Comparison of ENCODE assay signal across 9 cellular contexts in the genomic region with DNA sequence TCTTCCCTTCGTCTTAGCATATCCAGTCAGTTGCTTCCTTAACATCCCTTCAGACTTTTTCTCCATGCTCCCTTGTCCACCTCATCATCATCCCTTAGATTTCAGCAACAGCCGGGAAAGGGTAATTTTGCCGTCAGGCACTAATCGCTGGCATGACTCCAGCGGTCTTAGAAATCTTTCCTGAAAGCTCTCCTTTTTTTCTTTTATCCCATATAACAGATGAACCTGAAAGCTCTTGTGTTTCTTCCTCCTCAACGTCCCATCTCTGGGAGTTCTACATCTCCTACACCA. TPM values are rescaled to one million over a fixed set of nuclear protein-coding genes. Genes with fewer than 3 reads are reported as not detected.
A peak's percentile ranks its signal among the peaks of the same experiment; 100 is the strongest.
DNase-seq lines count a peak whose midpoint lies in the region; ATAC-seq and TF ChIP-seq lines count a peak whose summit lies in the region.
"Had no signal": no experiment of that assay in that cellular context is flagged by ENCODE, and none has a peak within 500 bp of the region (broad histone marks: within the 10 kb centered on the region; RNA-seq: fewer than 3 reads in every experiment).

No MANE protein-coding gene starts in this region.

- H3K27me3 Mint-ChIP-seq in T-cell: no peaks in the 10 kb centered on the region
- no peaks in the 10 kb centered on the region for H3K27me3 Mint-ChIP-seq in activated CD4-positive, alpha-beta memory T cell treated with anti-CD3 and anti-CD28 coated beads for 36 hours

- peaks cover 0 to 2% (median 2%) of the 10 kb centered on the region in 3 donors for H3K4me1 Mint-ChIP-seq in T-cell
- peaks cover 2% of the 10 kb centered on the region for H3K4me1 Mint-ChIP-seq in activated CD4-positive, alpha-beta memory T cell treated with anti-CD3 and anti-CD28 coated beads for 36 hours (ENCODE audit: low read depth)

- no peak for TF ChIP-seq CTCF in GM12865 (IDR thresholded peaks at IDR 0.05; ENCODE audit: insufficient read depth, low read depth, low read length, missing control alignments)
- TF ChIP-seq CTCF in PC-3 (conservative IDR thresholded peaks at IDR 0.05; ENCODE audit: low read depth, low read length): no peak
- no peak for TF ChIP-seq CTCF in GM10248 (IDR thresholded peaks at IDR 0.05; ENCODE audit: control extremely low read depth, extremely low read depth, low read depth, missing control alignments)

- peak overlapping the region; percentile 91 for H3K4me2 ChIP-seq in PC-3 (ENCODE audit: low read length)

- no TSS peak for BruUV-seq in PC-3 (replicated peaks; lab: Mats Ljungman, UMichigan)

- no peaks in the 10 kb centered on the region for H3K9me3 ChIP-seq in PC-3 (ENCODE audit: low read length)

- no peaks in the 10 kb centered on the region for H3K36me3 Mint-ChIP-seq in T-cell
- H3K36me3 Mint-ChIP-seq in activated CD4-positive, alpha-beta memory T cell treated with anti-CD3 and anti-CD28 coated beads for 36 hours: no peaks in the 10 kb centered on the region
- H3K36me3 Mint-ChIP-seq: mesothelial cell of epicardium had no signal

- H3K27me3 ChIP-seq in PC-3 (ENCODE audit: low read length): no peaks in the 10 kb centered on the region

- H3K9me2 ChIP-seq in PC-3 (replicated peaks; ENCODE audit: low read length): no peaks in the 10 kb centered on the region

- no peak for ATAC-seq in PC-3
- no peak for ATAC-seq in T-cell (replicated peaks in 1 of 4)

- H3K4me1 ChIP-seq in PC-3 (ENCODE audit: insufficient read depth, low read length): peaks cover 27% of the 10 kb centered on the region

- no peaks in the 10 kb centered on the region for H4K20me1 ChIP-seq in PC-3 (ENCODE audit: low read length)

- H3F3A ChIP-seq in PC-3 (ENCODE audit: low read length, unreplicated experiment): peaks cover 12% of the 10 kb centered on the region

- H2AFZ ChIP-seq in PC-3 (ENCODE audit: low read length): peak overlapping the region; percentile 75

- H3K9ac ChIP-seq in PC-3 (ENCODE audit: low read length): peak overlapping the region; percentile 79

- intact Hi-C loops in PC-3 (cut with micrococcal nuclease): loop anchor here (1.0 kb wide), 3 partner anchors 50 to 178 kb away; a partner anchor contains a TSS
- intact Hi-C loops in activated CD4-positive, alpha-beta memory T cell treated with anti-CD3 and anti-CD28 coated beads for 36 hours (cut with micrococcal nuclease): loop anchor here (1.0 to 10.0 kb wide), 3 partner anchors 38 to 676 kb away; a partner anchor contains a TSS

- H3K4me3 Mint-ChIP-seq in T-cell: no peak overlapping the region
- H3K4me3 Mint-ChIP-seq in activated CD4-positive, alpha-beta memory T cell treated with anti-CD3 and anti-CD28 coated beads for 36 hours: no peak overlapping the region

- POLR2A ChIA-PET in PC-3 (lab: Charles Lee; ENCODE audit: unreplicated experiment): no interaction called here
- POLR2A ChIA-PET in T-cell (lab: Charles Lee): interaction anchor here in 1 of 2 donors (3.5 kb wide), 1 partner anchor 40 kb away, joined by 13 read pairs; no protein-coding TSS in a partner anchor
- POLR2A ChIA-PET in GM10248 (lab: Yijun Ruan, JAX): interaction anchor here (0.6 to 3.3 kb wide), 4 partner anchors 13 to 1575 kb away, joined by 6 to 28 read pairs (median 6); no protein-coding TSS in a partner anchor
- POLR2A ChIA-PET in activated CD4-positive, alpha-beta memory T cell treated with anti-CD3 and anti-CD28 coated beads for 36 hours (lab: Charles Lee): interaction anchor here (0.8 to 6.6 kb wide), 9 partner anchors 10 to 298 kb away, joined by 3 to 118 read pairs (median 29); a partner anchor contains a TSS

- CTCF ChIA-PET in PC-3 (lab: Charles Lee): interaction anchor here (0.6 to 1.0 kb wide), 3 partner anchors 51 to 298 kb away, joined by 3 to 8 read pairs (median 4); no protein-coding TSS in a partner anchor
- CTCF ChIA-PET in T-cell (lab: Charles Lee): interaction anchor here in 1 of 2 donors (0.6 to 2.5 kb wide), 2 partner anchors 298 to 507 kb away, joined by 3 to 21 read pairs; no protein-coding TSS in a partner anchor
- CTCF ChIA-PET in GM10248 (lab: Yijun Ruan, JAX): interaction anchor here (0.7 to 3.7 kb wide), 12 partner anchors 11 to 342 kb away, joined by 3 to 18 read pairs (median 4); a partner anchor contains a TSS
- CTCF ChIA-PET in activated CD4-positive, alpha-beta memory T cell treated with anti-CD3 and anti-CD28 coated beads for 36 hours (lab: Charles Lee): interaction anchor here (0.9 to 2.5 kb wide), 15 partner anchors 10 to 298 kb away, joined by 3 to 19 read pairs (median 4); a partner anchor contains a TSS

- no peaks in the 10 kb centered on the region for H3K9me3 Mint-ChIP-seq in T-cell
- H3K9me3 Mint-ChIP-seq in activated CD4-positive, alpha-beta memory T cell treated with anti-CD3 and anti-CD28 coated beads for 36 hours: no peaks in the 10 kb centered on the region
- H3K9me3 Mint-ChIP-seq: mesothelial cell of epicardium had no signal

- H3K79me2 ChIP-seq in PC-3 (ENCODE audit: low read length): peaks cover 14% of the 10 kb centered on the region; the same call in 1 of the 2 replicates

- H3K4me3 ChIP-seq in GM12865 (ENCODE audit: low read depth, low read length): peak overlapping the region; percentile 70
- peak overlapping the region; percentile 77 for H3K4me3 ChIP-seq in PC-3 (ENCODE audit: low read length)
- peak overlapping the region; percentile 76 for H3K4me3 ChIP-seq in skeletal muscle cell (ENCODE audit: low read depth, low read length)

- H3K27ac Mint-ChIP-seq in T-cell: no peak overlapping the region
- no peak overlapping the region for H3K27ac Mint-ChIP-seq in activated CD4-positive, alpha-beta memory T cell treated with anti-CD3 and anti-CD28 coated beads for 36 hours

- DNase-seq in GM12865 (ENCODE audit: low read depth) (no peak), PC-3 (peak; percentile 56), fibroblast of the conjunctiva (ENCODE audit: low read depth) (peak; percentile 26), skeletal muscle cell (ENCODE audit: low read depth) (no peak), T-cell (no peak), GM10248 (ENCODE audit: extremely low spot score) (no peak), T-helper 1 cell (no peak)
- DNase-seq in activated CD4-positive, alpha-beta memory T cell treated with anti-CD3 and anti-CD28 coated beads for 36 hours: no peak

- H3K27ac ChIP-seq in PC-3 (ENCODE audit: low read length): peak overlapping the region; percentile 93

- no peaks in the 10 kb centered on the region for H3K36me3 ChIP-seq in PC-3 (ENCODE audit: low read depth, low read length)

RNA-seq across cellular contexts. Expression of a gene that starts 10.4 kb away (rescaled TPM):
- 27.6 and 38.6 TPM in 2 replicates for total RNA-seq in PC-3 (2014; rRNA removed)
- 10 to 100 TPM in 3 of 5 donors, 1 to 10 TPM in 2; 6.0 to 27.6 (median 26.1) TPM for total RNA-seq in T-cell
- 10 to 100 TPM; 27.9 to 29.6 TPM for total RNA-seq in activated CD4-positive, alpha-beta memory T cell treated with anti-CD3 and anti-CD28 coated beads for 36 hours

RNA-seq across cellular contexts. Expression of a gene that starts 28.7 kb away (rescaled TPM):
- total RNA-seq in PC-3 (2014; rRNA removed): not detected in 2 replicates
- 1 to 10 TPM; 3.1 to 4.5 (median 3.9) TPM for total RNA-seq in T-cell
- total RNA-seq in activated CD4-positive, alpha-beta memory T cell treated with anti-CD3 and anti-CD28 coated beads for 36 hours: 1 to 10 TPM; 9.6 to 9.8 TPM

RNA-seq across cellular contexts. Expression of a gene that starts 38.7 kb away (rescaled TPM):
- total RNA-seq in PC-3 (2014; rRNA removed) (23.5 and 28.1 TPM in 2 replicates), T-cell (10 to 100 TPM; 45.3 to 54.6 (median 51.6) TPM)
- 10 to 100 TPM; 72.7 to 75.7 TPM for total RNA-seq in activated CD4-positive, alpha-beta memory T cell treated with anti-CD3 and anti-CD28 coated beads for 36 hours

RNA-seq across cellular contexts. Expression of a gene that starts 47.7 kb away (rescaled TPM):
- total RNA-seq in PC-3 (2014; rRNA removed) (5.1 and 7.0 TPM in 2 replicates), T-cell (1 to 10 TPM in 4 of 5 donors, under 1 TPM in 1; 0.58 to 2.5 (median 1.5) TPM)
- total RNA-seq in activated CD4-positive, alpha-beta memory T cell treated with anti-CD3 and anti-CD28 coated beads for 36 hours: 1 to 10 TPM; 1.7 to 2.2 TPM

Comparison
In these comparisons a context has a peak if more than half of its experiments do, and no peak if none do; other contexts are left out.
1. DNase-seq: peak in PC-3 (single experiment) and fibroblast of the conjunctiva (single experiment); none in GM12865 (single experiment), skeletal muscle cell (single experiment), T-cell (0 of 34), GM10248 (single experiment), activated CD4-positive, alpha-beta memory T cell treated with anti-CD3 and anti-CD28 coated beads for 36 hours (single experiment) and T-helper 1 cell (0 of 5).
2. Peak in every context shown above with its lines, with median percentiles within 50 percentile points of each other: H3K4me3 ChIP-seq.